Comparison of ENCODE assay signal across 1 cellular context in genomic region chr6:156992396-156992795, GRCh38.
TF ChIP-seq lines count a peak whose summit lies in the region.

No MANE protein-coding gene starts in this region.

TF ChIP-seq in HepG2, 621 proteins besides CTCF, POLR2A, EP300 and RAD21 (continued from another document):
- TF ChIP-seq ZBTB38 (CRISPR knock-in tag; IDR thresholded peaks at IDR 0.05) = 0 out of 2 replicates have a peak, but pooled peaks have one; percentile 34
- no peak for TF ChIP-seq CENPT (CRISPR knock-in tag; IDR thresholded peaks at IDR 0.05; ENCODE audit: low read depth)
- TF ChIP-seq ZHX1 (CRISPR knock-in tag; IDR thresholded peaks at IDR 0.05; ENCODE audit: low read depth) = no peak
- TF ChIP-seq GATAD2A (CRISPR knock-in tag; IDR thresholded peaks at IDR 0.05) = 0 out of 2 replicates have a peak, but pooled peaks have one; percentile 3
- peak; percentile 57 for TF ChIP-seq ZNF687 (CRISPR knock-in tag; IDR thresholded peaks at IDR 0.05)
